In the genomic region with DNA sequence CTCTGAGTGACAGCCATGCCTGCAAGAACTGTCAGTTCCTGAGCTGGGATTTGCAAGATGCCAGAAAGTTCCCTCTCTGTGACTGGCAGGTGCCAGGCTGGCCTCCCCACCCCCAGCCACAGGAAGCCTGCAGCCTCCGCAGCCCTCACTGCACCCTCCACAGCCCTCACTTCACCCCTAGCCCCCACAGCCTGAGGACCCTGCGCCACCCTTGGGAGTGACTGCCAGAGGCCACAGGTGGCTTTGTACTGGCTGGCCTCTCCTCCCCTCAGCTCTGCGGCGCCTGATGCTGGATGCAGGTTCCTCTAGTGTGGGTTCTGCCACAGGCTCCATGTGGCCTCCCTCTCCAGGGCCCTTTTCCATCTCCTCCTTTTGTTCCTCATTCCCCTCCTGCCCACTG, we compare ENCODE assay signal across 28 cellular contexts. TPM values are rescaled to one million over a fixed set of nuclear protein-coding genes. Genes with fewer than 3 reads are reported as not detected.
"Had no signal": no experiment of that assay in that cellular context is flagged by ENCODE, and none has a peak within 500 bp of the region (broad histone marks: within the 10 kb centered on the region; RNA-seq: fewer than 3 reads in every experiment).

No MANE protein-coding gene starts in this region.

- H3K4me3 ChIP-seq: esophagus muscularis mucosa, testis, transverse colon had no signal

- H3K9me3 ChIP-seq: esophagus muscularis mucosa, testis, transverse colon had no signal

- H3K27me3 ChIP-seq: testis had no signal

- H3K4me1 ChIP-seq: esophagus muscularis mucosa, testis, transverse colon had no signal

- H3K27me3 Mint-ChIP-seq: activated CD4-positive, alpha-beta T cell treated with anti-CD3 and anti-CD28 coated beads, Interleukin-2, amount 10 ng/mL, durations not matched to agents 24 days and 14 days; dendritic cell treated with granulocyte-macrophage colony-stimulating factor and Interleukin-4, amounts not matched to agents 40 ng/mL and 50 ng/mL, for 4 days had no signal

- H3K27ac Mint-ChIP-seq: activated CD4-positive, alpha-beta T cell treated with anti-CD3 and anti-CD28 coated beads, Interleukin-2, amount 10 ng/mL, durations not matched to agents 24 days and 14 days; activated CD8-positive, alpha-beta T cell treated with anti-CD3 and anti-CD28 coated beads for 36 hours; activated T-helper 17 cell treated with anti-CD3 and anti-CD28 coated beads, Interleukin-2, amount 50 U/mL, for 72 hours; dendritic cell treated with granulocyte-macrophage colony-stimulating factor and Interleukin-4, amounts not matched to agents 40 ng/mL and 50 ng/mL, for 4 days; mesothelial cell of epicardium; naive B cell; nephron progenitor cell; T-helper 1 cell treated with Interleukin-12 subunit alpha and Interleukin-12 subunit beta and Interleukin-4 antibody, amounts not matched to agents 30 μg/mL and 1 μg/mL, for 36 hours had no signal

- ATAC-seq: activated CD4-positive, CD25-positive, alpha-beta regulatory T cell treated with anti-CD3 and anti-CD28 coated beads, Interleukin-2, amount 50 U/mL, for 24 hours; activated CD8-positive, alpha-beta T cell treated with anti-CD3 and anti-CD28 coated beads for 36 hours; activated T-cell treated with anti-CD3 and anti-CD28 coated beads, Interleukin-2, amount 50 U/mL, for 4 hours; activated T-helper 17 cell treated with anti-CD3 and anti-CD28 coated beads, Interleukin-2, amount 50 U/mL, for 72 hours; left ventricle myocardium superior; stimulated activated naive CD8-positive, alpha-beta T cell treated with anti-CD3 and anti-CD28 coated beads, Interleukin-15, Interleukin-2, amounts not matched to agents 100 U/mL and 50 U/mL, for 24 hours had no signal

- H3K27ac ChIP-seq: esophagus muscularis mucosa, testis, transverse colon, WERI-Rb-1 had no signal

- H3K36me3 Mint-ChIP-seq: mesothelial cell of epicardium, naive B cell had no signal

- DNase-seq: activated CD4-positive, alpha-beta T cell treated with anti-CD3 and anti-CD28 coated beads, Interleukin-2, amount 10 ng/mL, durations not matched to agents 24 days and 14 days; activated CD8-positive, alpha-beta T cell treated with anti-CD3 and anti-CD28 coated beads for 36 hours; activated gamma-delta T cell treated with Interleukin-2 at 50 U/mL for 16 hours; activated naive CD4-positive, alpha-beta T cell treated with anti-CD3 and anti-CD28 coated beads, Interleukin-2, amount 50 U/mL, for 16 hours; activated T-cell treated with anti-CD3 and anti-CD28 coated beads, Interleukin-2, amount 50 U/mL, for 4 hours; amniotic stem cell; central memory CD4-positive, alpha-beta T cell; foreskin melanocyte; left ventricle myocardium superior; mammary epithelial cell; naive B cell; occipital lobe; right cardiac atrium; stimulated activated CD4-positive, alpha-beta T cell treated with anti-CD3 and anti-CD28 coated beads, Interleukin-4, amount 100 ng/mL, for 1 hour; stimulated activated naive CD8-positive, alpha-beta T cell treated with anti-CD3 and anti-CD28 coated beads, Interleukin-15, Interleukin-2, amounts not matched to agents 100 U/mL and 50 U/mL, for 24 hours; SW 1271; T-helper 9 cell; testis; transverse colon; WERI-Rb-1 had no signal

- H3K9me3 Mint-ChIP-seq: activated CD4-positive, alpha-beta T cell treated with anti-CD3 and anti-CD28 coated beads, Interleukin-2, amount 10 ng/mL, durations not matched to agents 24 days and 14 days; activated CD8-positive, alpha-beta T cell treated with anti-CD3 and anti-CD28 coated beads for 36 hours; activated T-cell treated with anti-CD3 and anti-CD28 coated beads, Interleukin-2, amount 50 U/mL, for 4 hours; activated T-helper 17 cell treated with anti-CD3 and anti-CD28 coated beads, Interleukin-2, amount 50 U/mL, for 72 hours; dendritic cell treated with granulocyte-macrophage colony-stimulating factor and Interleukin-4, amounts not matched to agents 40 ng/mL and 50 ng/mL, for 4 days; mesothelial cell of epicardium; nephron progenitor cell; T-helper 1 cell treated with Interleukin-12 subunit alpha and Interleukin-12 subunit beta and Interleukin-4 antibody, amounts not matched to agents 30 μg/mL and 1 μg/mL, for 36 hours had no signal

- H3K36me3 ChIP-seq: esophagus muscularis mucosa, transverse colon had no signal

- H3K4me3 Mint-ChIP-seq: activated CD4-positive, alpha-beta T cell treated with anti-CD3 and anti-CD28 coated beads, Interleukin-2, amount 10 ng/mL, durations not matched to agents 24 days and 14 days; activated CD8-positive, alpha-beta T cell treated with anti-CD3 and anti-CD28 coated beads for 36 hours; activated T-cell treated with anti-CD3 and anti-CD28 coated beads, Interleukin-2, amount 50 U/mL, for 4 hours; activated T-helper 17 cell treated with anti-CD3 and anti-CD28 coated beads, Interleukin-2, amount 50 U/mL, for 72 hours; dendritic cell treated with granulocyte-macrophage colony-stimulating factor and Interleukin-4, amounts not matched to agents 40 ng/mL and 50 ng/mL, for 4 days; mesothelial cell of epicardium; nephron progenitor cell; T-helper 1 cell treated with Interleukin-12 subunit alpha and Interleukin-12 subunit beta and Interleukin-4 antibody, amounts not matched to agents 30 μg/mL and 1 μg/mL, for 36 hours had no signal

- H3K4me1 Mint-ChIP-seq: activated CD4-positive, alpha-beta T cell treated with anti-CD3 and anti-CD28 coated beads, Interleukin-2, amount 10 ng/mL, durations not matched to agents 24 days and 14 days; activated T-helper 17 cell treated with anti-CD3 and anti-CD28 coated beads, Interleukin-2, amount 50 U/mL, for 72 hours; mesothelial cell of epicardium had no signal

RNA-seq across cellular contexts. Expression of a gene that starts 28.7 kb away (rescaled TPM):
- total RNA-seq: activated CD4-positive, alpha-beta T cell treated with anti-CD3 and anti-CD28 coated beads, Interleukin-2, amount 10 ng/mL, durations not matched to agents 24 days and 14 days; activated CD8-positive, alpha-beta T cell treated with anti-CD3 and anti-CD28 coated beads for 36 hours; activated T-cell treated with anti-CD3 and anti-CD28 coated beads, Interleukin-2, amount 50 U/mL, for 4 hours; activated T-helper 17 cell treated with anti-CD3 and anti-CD28 coated beads, Interleukin-2, amount 50 U/mL, for 72 hours; astrocyte; esophagus muscularis mucosa; left ventricle myocardium superior; mammary epithelial cell; transverse colon had no signal
- polyA plus RNA-seq: mammary epithelial cell had no signal
